In genomic region chr2:222907048-222907447, GRCh38 we compare ENCODE assay signal across 20 cellular contexts. TPM values are rescaled to one million over a fixed set of nuclear protein-coding genes. Genes with fewer than 3 reads are reported as not detected.
DNase-seq lines count a peak whose midpoint lies in the region; ATAC-seq and TF ChIP-seq lines count a peak whose summit lies in the region.
"Had no signal": no experiment of that assay in that cellular context is flagged by ENCODE, and none has a peak within 500 bp of the region (broad histone marks: within the 10 kb centered on the region; RNA-seq: fewer than 3 reads in every experiment).

No MANE protein-coding gene starts in this region.

- H3K4me1 Mint-ChIP-seq in MCF 10A (ENCODE audit: insufficient read depth, unreplicated experiment) (peaks cover 38% of the 10 kb centered on the region), chondrocyte (ENCODE audit: low read depth) (peaks cover 69% of the 10 kb centered on the region)

- H3K4me3 Mint-ChIP-seq in MCF 10A (ENCODE audit: unreplicated experiment), result no peak overlapping the region
- H3K4me3 Mint-ChIP-seq in chondrocyte (ENCODE audit: unreplicated experiment), result no peak overlapping the region
- H3K4me3 Mint-ChIP-seq: CD8-positive, alpha-beta memory T cell had no signal

- H3K36me3 ChIP-seq in mammary epithelial cell (ENCODE audit: insufficient read depth, low read length), result peaks cover 44% of the 10 kb centered on the region
- H3K36me3 ChIP-seq in HUES6 (ENCODE audit: control insufficient read depth, insufficient read depth, low read length), result peaks cover 20% of the 10 kb centered on the region
- peaks cover 10 to 22% (median 19%) of the 10 kb centered on the region in 4 donors for H3K36me3 ChIP-seq in stomach

- H3K36me3 Mint-ChIP-seq in MCF 10A (ENCODE audit: insufficient read depth, unreplicated experiment) (peaks cover 71% of the 10 kb centered on the region), chondrocyte (ENCODE audit: low read depth) (peaks cover 9% of the 10 kb centered on the region)

- in situ Hi-C loops in mammary epithelial cell (cut with MboI; ENCODE audit: low sequenced_read_pairs in 2 of 2), result loop anchor here in 1 of 2 donors (10.0 kb wide), 1 partner anchor 212 kb away; no protein-coding TSS in a partner anchor

- BruUV-seq in MCF 10A (replicated peaks; lab: Mats Ljungman, UMichigan) (no TSS peak), mammary epithelial cell (replicated peaks; lab: Mats Ljungman, UMichigan) (no TSS peak)

- H3K27ac Mint-ChIP-seq in MCF 10A (ENCODE audit: low read depth, unreplicated experiment), result peak overlapping the region; percentile 44
- H3K27ac Mint-ChIP-seq in chondrocyte (ENCODE audit: unreplicated experiment), result peak overlapping the region; percentile 32

- CTCF ChIA-PET in MCF 10A (lab: Yijun Ruan, JAX) (interaction anchor here (0.5 to 3.8 kb wide), 11 partner anchors 9 to 216 kb away, joined by 3 to 28 read pairs (median 4); no protein-coding TSS in a partner anchor), mammary epithelial cell (lab: Charles Lee; ENCODE audit: low non-redundant PET) (no interaction called here)

- intact Hi-C loops in MCF 10A (cut with micrococcal nuclease), result no loop called here
- intact Hi-C loops in mammary epithelial cell (cut with micrococcal nuclease), result no loop called here
- intact Hi-C loops in stomach (cut with DNase I; ENCODE audit: low total_unique reads), result no loop called here

- no peak overlapping the region for H3K4me3 ChIP-seq in mammary epithelial cell (replicated peaks in 1 of 3; ENCODE audit: insufficient read depth in 1 of 3, low read depth in 2 of 3, low read length in 3 of 3)
- no peak overlapping the region for H3K4me3 ChIP-seq in HUES6 (ENCODE audit: low read depth, low read length)
- no peak overlapping the region for H3K4me3 ChIP-seq in stomach
- H3K4me3 ChIP-seq: BLaER1, GM12878, GM23248 had no signal

- 100% methylated on average over 1 of the region's 2 CpGs for WGBS in mammary epithelial cell (ENCODE audit: low coverage, missing lambda C conversion rate)
- WGBS in stomach, 5 donors, result 88 to 100% (median 97%) methylated on average over 2 of the region's 2 CpGs

- H3K27ac ChIP-seq in mammary epithelial cell (ENCODE audit: insufficient read depth, low read depth, low read length) (no peak overlapping the region), HUES6 (ENCODE audit: low read depth, low read length) (0 out of 2 replicates have a peak overlapping the region, but pooled peaks have one; percentile 13), stomach (peak overlapping the region in 4 of 5 donors; percentile 47 to 63 (median 52))
- H3K27ac ChIP-seq: BLaER1, GM23248 had no signal

- peaks cover 24% of the 10 kb centered on the region for H3K4me1 ChIP-seq in mammary epithelial cell (ENCODE audit: insufficient read depth, low read length)
- peaks cover 38% of the 10 kb centered on the region for H3K4me1 ChIP-seq in HUES6 (ENCODE audit: control insufficient read depth, insufficient read depth, low read length)
- peaks cover 20 to 88% (median 59%) of the 10 kb centered on the region in 4 donors for H3K4me1 ChIP-seq in stomach

- peaks cover 99% of the 10 kb centered on the region for H3K79me2 ChIP-seq in mammary epithelial cell (ENCODE audit: insufficient read depth, low read length)

- H3K9me3 Mint-ChIP-seq in MCF 10A (ENCODE audit: unreplicated experiment), result no peaks in the 10 kb centered on the region
- no peaks in the 10 kb centered on the region for H3K9me3 Mint-ChIP-seq in chondrocyte (ENCODE audit: low read depth)
- H3K9me3 Mint-ChIP-seq: CD8-positive, alpha-beta memory T cell had no signal

- no peaks in the 10 kb centered on the region for H3K27me3 Mint-ChIP-seq in MCF 10A (ENCODE audit: insufficient read depth, unreplicated experiment)
- H3K27me3 Mint-ChIP-seq in chondrocyte (ENCODE audit: low read depth), result no peaks in the 10 kb centered on the region
- H3K27me3 Mint-ChIP-seq: CD8-positive, alpha-beta memory T cell had no signal

- POLR2A ChIA-PET in MCF 10A (lab: Yijun Ruan, JAX), result interaction anchor here (1.2 to 1.9 kb wide), 3 partner anchors 45 to 154 kb away, joined by 3 to 5 read pairs (median 5); partner anchors contain the start of gene ACSL3

- TF ChIP-seq POLR2A in stomach (IDR thresholded peaks at IDR 0.05), result no peak

- dilution Hi-C loops in mammary epithelial cell (cut with HindIII; ENCODE audit: low sequenced_read_pairs), result loop anchor here (5.0 kb wide), 1 partner anchor 220 kb away; no protein-coding TSS in a partner anchor

- ATAC-seq in GM21360 (IDR thresholded peaks at IDR 0.05; ENCODE audit: unreplicated experiment) (no peak), HG03280 (IDR thresholded peaks at IDR 0.05; ENCODE audit: unreplicated experiment) (no peak)
- ATAC-seq: GM12878 had no signal

- H3K9me3 ChIP-seq in mammary epithelial cell (replicated peaks; ENCODE audit: insufficient read depth, low read length), result no peaks in the 10 kb centered on the region
- no peaks in the 10 kb centered on the region for H3K9me3 ChIP-seq in HUES6 (ENCODE audit: control insufficient read depth, insufficient read depth, low read depth, low read length)
- no peaks in the 10 kb centered on the region for H3K9me3 ChIP-seq in stomach
- H3K9me3 ChIP-seq: BLaER1 had no signal

- no peak overlapping the region for H2AFZ ChIP-seq in mammary epithelial cell (ENCODE audit: low read depth, low read length)
- H2AFZ ChIP-seq: GM23248 had no signal

- TF ChIP-seq CTCF in MCF 10A (IDR thresholded peaks at IDR 0.05; ENCODE audit: unreplicated experiment) (no peak), mammary epithelial cell (conservative IDR thresholded peaks at IDR 0.05 in 1 of 2, IDR thresholded peaks at IDR 0.05 in 1 of 2; ENCODE audit: extremely low read depth in 1 of 2, insufficient read depth in 1 of 2, low read depth in 1 of 2, low read length in 2 of 2) (no peak), chondrocyte (IDR thresholded peaks at IDR 0.05) (no peak), stomach (IDR thresholded peaks at IDR 0.05) (no peak)

- H3K27me3 ChIP-seq in mammary epithelial cell (ENCODE audit: insufficient read depth, low read length), result no peaks in the 10 kb centered on the region
- no peaks in the 10 kb centered on the region for H3K27me3 ChIP-seq in HUES6 (ENCODE audit: control insufficient read depth, insufficient read depth, low read length)
- H3K27me3 ChIP-seq in stomach, result no peaks in the 10 kb centered on the region
- H3K27me3 ChIP-seq: BLaER1 had no signal

- no peak for TF ChIP-seq EP300 in stomach (IDR thresholded peaks at IDR 0.05)

- DNase-seq in MCF 10A (ENCODE audit: unreplicated experiment), result no peak
- DNase-seq in mammary epithelial cell, result no peak
- no peak for DNase-seq in chondrocyte (ENCODE audit: low spot score)
- DNase-seq in stomach, result no peak
- no peak for DNase-seq in SHP77 treated with DMSO at 0.1 percent for 48 hours (lab: John Stamatoyannopoulos, UW)
- DNase-seq: 8988T; CD8-positive, alpha-beta memory T cell; DND-41; GDM1; GM23248; MV-4-11; NCI-H1417; NCI-H1930; NCI-H774; SW 1271 had no signal

- H3K4me2 ChIP-seq in mammary epithelial cell (ENCODE audit: insufficient read depth, low read depth, low read length), result no peak overlapping the region
- H3K4me2 ChIP-seq: BLaER1 had no signal

- peaks cover 17% of the 10 kb centered on the region for H4K20me1 ChIP-seq in mammary epithelial cell (ENCODE audit: insufficient read depth, low read length)

- H3K9ac ChIP-seq in mammary epithelial cell (ENCODE audit: insufficient read depth, low read length), result no peak overlapping the region
- no peak overlapping the region for H3K9ac ChIP-seq in HUES6 (ENCODE audit: low read length)
- H3K9ac ChIP-seq: BLaER1, GM23248 had no signal

RNA-seq across cellular contexts. Expression of gene ACSL3, which starts 46.2 kb away (rescaled TPM):
- 183 and 203 TPM in 2 replicates for total RNA-seq in MCF 10A (2022)
- 100 to 1,000 TPM; 199 to 213 TPM for total RNA-seq in mammary epithelial cell
- polyA plus RNA-seq in mammary epithelial cell, result 110 TPM
- 656 TPM for polyA minus RNA-seq in mammary epithelial cell
- 88.4 to 115 TPM (median 107 TPM) in 3 replicates for total RNA-seq in chondrocyte
- 100 to 1,000 TPM in 2 of 5 donors, 10 to 100 TPM in 3; 13.4 to 234 (median 92.4) TPM for total RNA-seq in stomach
- polyA plus RNA-seq in stomach, result 10 to 100 TPM; 10.5 to 18.7 (median 17.7) TPM
